ENCODE assay signal across 1 cellular context in genomic region chr17:48488548-48489106, GRCh38.
TF ChIP-seq lines count a peak whose summit lies in the region.

No MANE protein-coding gene starts in this region.

TF ChIP-seq in K562, 482 proteins besides CTCF, POLR2A, EP300 and RAD21 (continued from another document and continues in another):
- TF ChIP-seq FOXM1 (IDR thresholded peaks at IDR 0.05; ENCODE audit: low read depth), result peak; percentile 75
- TF ChIP-seq FOXM1 (CRISPR knock-in tag; IDR thresholded peaks at IDR 0.05; ENCODE audit: low read depth), result no peak
- no peak for TF ChIP-seq CBX1 (IDR thresholded peaks at IDR 0.05; ENCODE audit: low read depth)
- TF ChIP-seq ATF1 (CRISPR knock-in tag; IDR thresholded peaks at IDR 0.05), result no peak
- TF ChIP-seq ATF1 (tag; IDR thresholded peaks at IDR 0.05), result peak; percentile 25; the same call in 1 of the 2 replicates
- TF ChIP-seq NFXL1 (CRISPR knock-in tag; IDR thresholded peaks at IDR 0.05), result no peak
- TF ChIP-seq HINFP (tag; conservative IDR thresholded peaks at IDR 0.05; ENCODE audit: low read depth), result no peak
- TF ChIP-seq MED1 (CRISPR knock-in tag; IDR thresholded peaks at IDR 0.05; ENCODE audit: borderline replicate concordance), result no peak
- TF ChIP-seq SRSF3 (IDR thresholded peaks at IDR 0.05; ENCODE audit: insufficient read depth, low read length), result no peak
- no peak for TF ChIP-seq TCF7 (IDR thresholded peaks at IDR 0.05; ENCODE audit: borderline replicate concordance)
- TF ChIP-seq MXD1 (CRISPR knock-in tag; IDR thresholded peaks at IDR 0.05; ENCODE audit: borderline replicate concordance, poor library complexity, severe bottlenecking), result no peak
- no peak for TF ChIP-seq GTF3C2 (IDR thresholded peaks at IDR 0.05; ENCODE audit: borderline replicate concordance, extremely low read depth, insufficient read length)
- TF ChIP-seq KHSRP (IDR thresholded peaks at IDR 0.05), result 0 out of 2 replicates have a peak, but pooled peaks have one; percentile 16
- 0 out of 4 replicates have a peak, but pooled peaks of 1 of the 2 experiments have one; percentile 23 for TF ChIP-seq TEAD1 (CRISPR knock-in tag; IDR thresholded peaks at IDR 0.05)
- no peak for TF ChIP-seq AFF4 (CRISPR knock-in tag; IDR thresholded peaks at IDR 0.05)
- no peak for TF ChIP-seq NFE2L1 (tag; IDR thresholded peaks at IDR 0.05; ENCODE audit: borderline replicate concordance, low read depth)
- no peak for TF ChIP-seq POLR3G (IDR thresholded peaks at IDR 0.05; ENCODE audit: extremely low read depth, insufficient read length, insufficient replicate concordance)
- TF ChIP-seq CREB1 (IDR thresholded peaks at IDR 0.05), result peak; percentile 35; the same call in 1 of the 2 replicates
- no peak for TF ChIP-seq CREB1 (CRISPR knock-in tag; IDR thresholded peaks at IDR 0.05)
- peak; percentile 56 for TF ChIP-seq FOSL1 (tag; conservative IDR thresholded peaks at IDR 0.05)
- TF ChIP-seq GATA2 (CRISPR knock-in tag; IDR thresholded peaks at IDR 0.05), result peak; percentile 88
- TF ChIP-seq SETDB1 (IDR thresholded peaks at IDR 0.05; ENCODE audit: low read length), result no peak
- TF ChIP-seq SP1 (CRISPR knock-in tag; IDR thresholded peaks at IDR 0.05), result peak; percentile 35; the same call in 1 of the 2 replicates
- no peak for TF ChIP-seq ZNF436 (CRISPR knock-in tag; IDR thresholded peaks at IDR 0.05)
- peak; percentile 59; the same call in 1 of the 2 replicates for TF ChIP-seq ATF4 (CRISPR knock-in tag; IDR thresholded peaks at IDR 0.05)
- TF ChIP-seq MAFK (IDR thresholded peaks at IDR 0.05; ENCODE audit: low read length), result peak; percentile 91
- TF ChIP-seq SPI1 (IDR thresholded peaks at IDR 0.05; ENCODE audit: borderline replicate concordance, low read depth, low read length), result 0 out of 2 replicates have a peak, but pooled peaks have one; percentile 24
- TF ChIP-seq NR4A1 (CRISPR knock-in tag; IDR thresholded peaks at IDR 0.05), result 0 out of 2 replicates have a peak, but pooled peaks have one; percentile 18
- no peak for TF ChIP-seq NR4A1 (tag; IDR thresholded peaks at IDR 0.05)
- TF ChIP-seq ZNF318 (IDR thresholded peaks at IDR 0.05; ENCODE audit: borderline replicate concordance in 1 of 2, low read depth in 1 of 2), result no peak
- TF ChIP-seq C11orf30 (IDR thresholded peaks at IDR 0.05; ENCODE audit: low read depth), result peak; percentile 99
- peak; percentile 72; the same call in 1 of the 2 replicates for TF ChIP-seq ZBTB9 (CRISPR knock-in tag; IDR thresholded peaks at IDR 0.05)
- TF ChIP-seq ZC3H4 (CRISPR knock-in tag; IDR thresholded peaks at IDR 0.05; ENCODE audit: borderline replicate concordance), result no peak
- no peak for TF ChIP-seq SNIP1 (IDR thresholded peaks at IDR 0.05; ENCODE audit: low read depth)
- TF ChIP-seq SNAPC5 (CRISPR knock-in tag; IDR thresholded peaks at IDR 0.05), result no peak
- no peak for TF ChIP-seq MCM3 (IDR thresholded peaks at IDR 0.05)
- TF ChIP-seq NFRKB (IDR thresholded peaks at IDR 0.05; ENCODE audit: low read depth), result 0 out of 2 replicates have a peak, but pooled peaks have one; percentile 13
- TF ChIP-seq ZBTB26 (CRISPR knock-in tag; IDR thresholded peaks at IDR 0.05), result no peak
- TF ChIP-seq SIRT6 (IDR thresholded peaks at IDR 0.05; ENCODE audit: low read depth, low read length), result no peak
- TF ChIP-seq SMARCA4 (IDR thresholded peaks at IDR 0.05), result peak; percentile 93
